ENCODE assay signal across 36 cellular contexts in genomic region chr6:95408111-95408510, GRCh38.
"Had no signal": no experiment of that assay in that cellular context is flagged by ENCODE, and none has a peak within 500 bp of the region (broad histone marks: within the 10 kb centered on the region; RNA-seq: fewer than 3 reads in every experiment).

No MANE protein-coding gene starts in this region.

- ATAC-seq: activated naive CD4-positive, alpha-beta T cell treated with anti-CD3 and anti-CD28 coated beads, Interleukin-2, amount 50 U/mL, for 72 hours; activated T-cell treated with anti-CD3 and anti-CD28 coated beads, Interleukin-2, amount 50 U/mL, for 4 hours; PC-3; T-cell; T-helper 17 cell had no signal

- DNase-seq: activated B cell treated with CpG ODN at 0.5 μM for 24 hours; activated CD4-positive, alpha-beta memory T cell treated with anti-CD3 and anti-CD28 coated beads for 36 hours; activated CD4-positive, alpha-beta T cell treated with anti-CD3 and anti-CD28 coated beads for 4 hours; activated CD4-positive, alpha-beta T cell treated with anti-CD3 and anti-CD28 coated beads, Interleukin-2, amount 50 U/mL, for 1 hour; activated CD4-positive, CD25-positive, alpha-beta regulatory T cell treated with anti-CD3 and anti-CD28 coated beads, Interleukin-2, amount 50 U/mL, for 72 hours; activated CD8-positive, alpha-beta memory T cell treated with anti-CD3 and anti-CD28 coated beads, Interleukin-2, amount 50 U/mL, for 4 hours; activated gamma-delta T cell treated with Interleukin-2 at 50 U/mL for 16 hours; activated naive CD4-positive, alpha-beta T cell treated with anti-CD3 and anti-CD28 coated beads for 36 hours; activated T-cell treated with anti-CD3 and anti-CD28 coated beads for 4 hours; activated T-cell treated with anti-CD3 and anti-CD28 coated beads, Interleukin-2, amount 50 U/mL, for 4 hours; adrenal gland; caudate nucleus; cerebellar nuclear complex; NCI-H1092 treated with DMSO at 0.1 percent for 48 hours; NCI-H1417; NCI-H146; NCI-H187; NCI-H2029 treated with DMSO at 0.1 percent for 48 hours; NCI-H2107; NCI-H2171; NCI-H510A treated with DMSO at 0.1 percent for 48 hours; NCI-H69; NCI-H82; NK-92 treated with Interleukin-12 subunit alpha and Interleukin-12 subunit beta, amount 100 ng/mL, for 24 hours; PC-3; Peyer's patch; RPMI8226; SHP77 treated with DMSO at 0.1 percent for 48 hours; SK-N-SH; T-cell; T-helper 17 cell had no signal

- H3K36me3 ChIP-seq: adrenal gland, Peyer's patch, SJSA1 had no signal

- H3K4me1 ChIP-seq: adrenal gland, Peyer's patch, SJSA1 had no signal

- H3K4me2 ChIP-seq: SK-N-SH had no signal

- H3K27ac ChIP-seq: adrenal gland, Peyer's patch, SJSA1, VCaP had no signal

- FAIRE-seq: astrocyte, bronchial epithelial cell had no signal

- H3K9ac ChIP-seq: SK-N-SH had no signal

- H3K4me3 ChIP-seq: adrenal gland, Peyer's patch, SJSA1 had no signal

- H3K9me3 ChIP-seq: adrenal gland, Peyer's patch, SJSA1, SK-N-SH had no signal

- H3K27me3 ChIP-seq: adrenal gland, Peyer's patch, SJSA1 had no signal
